10 cellular contexts compared by ENCODE assay signal in genomic region chr6:142907544-142907943, GRCh38. TPM values are rescaled to one million over a fixed set of nuclear protein-coding genes. Genes with fewer than 3 reads are reported as not detected.
DNase-seq lines count a peak whose midpoint lies in the region; ATAC-seq and TF ChIP-seq lines count a peak whose summit lies in the region.
"Had no signal": no experiment of that assay in that cellular context is flagged by ENCODE, and none has a peak within 500 bp of the region (broad histone marks: within the 10 kb centered on the region; RNA-seq: fewer than 3 reads in every experiment).

No MANE protein-coding gene starts in this region.

- intact Hi-C loops in natural killer cell (cut with micrococcal nuclease) (no loop called here), posterior vena cava (cut with DNase I) (no loop called here)

- H3K27me3 Mint-ChIP-seq in T-helper 2 cell treated with Interferon-gamma antibody and Interleukin-4, amounts not matched to agents 5 μg/mL and 100 μg/mL, for 36 hours (ENCODE audit: low read depth), result no peaks in the 10 kb centered on the region
- H3K27me3 Mint-ChIP-seq in natural killer cell (ENCODE audit: low read depth in 2 of 2), result no peaks in the 10 kb centered on the region

- ATAC-seq in GM19372 (IDR thresholded peaks at IDR 0.05; ENCODE audit: low read depth, unreplicated experiment) (peak; percentile 17), HG02938 (IDR thresholded peaks at IDR 0.05; ENCODE audit: unreplicated experiment) (peak; percentile 26), natural killer cell (peak in 1 of 3 donors; percentile 32), GM18520 (IDR thresholded peaks at IDR 0.05; ENCODE audit: unreplicated experiment) (no peak)

- H3K4me1 Mint-ChIP-seq in T-helper 2 cell treated with Interferon-gamma antibody and Interleukin-4, amounts not matched to agents 5 μg/mL and 100 μg/mL, for 36 hours (ENCODE audit: low read depth), result peaks cover 60% of the 10 kb centered on the region
- H3K4me1 Mint-ChIP-seq in natural killer cell, result peaks cover 40 to 42% of the 10 kb centered on the region in 2 donors

- DNase-seq in T-helper 2 cell treated with Interferon-gamma antibody and Interleukin-4, amounts not matched to agents 5 μg/mL and 100 μg/mL, for 36 hours (ENCODE audit: low spot score), result no peak
- DNase-seq in natural killer cell (no peak), OCI-M2 (lab: John Stamatoyannopoulos, UW; ENCODE audit: unreplicated experiment) (no peak), kidney tubule cell (ENCODE audit: low spot score) (no peak), posterior vena cava (ENCODE audit: low spot score) (no peak)
- DNase-seq: dorsolateral prefrontal cortex, NCI-H2171 treated with DMSO at 0.1 percent for 48 hours had no signal

- H3K9me3 Mint-ChIP-seq in T-helper 2 cell treated with Interferon-gamma antibody and Interleukin-4, amounts not matched to agents 5 μg/mL and 100 μg/mL, for 36 hours, result peaks cover 6% of the 10 kb centered on the region
- no peaks in the 10 kb centered on the region for H3K9me3 Mint-ChIP-seq in natural killer cell

- no peak for TF ChIP-seq CTCF in natural killer cell (IDR thresholded peaks at IDR 0.05)

- peak overlapping the region; percentile 85 for H3K27ac Mint-ChIP-seq in T-helper 2 cell treated with Interferon-gamma antibody and Interleukin-4, amounts not matched to agents 5 μg/mL and 100 μg/mL, for 36 hours
- H3K27ac Mint-ChIP-seq in natural killer cell, result peak overlapping the region; percentile 86 to 91

- peak overlapping the region; percentile 81 for H3K4me3 Mint-ChIP-seq in T-helper 2 cell treated with Interferon-gamma antibody and Interleukin-4, amounts not matched to agents 5 μg/mL and 100 μg/mL, for 36 hours
- peak overlapping the region; percentile 82 for H3K4me3 Mint-ChIP-seq in natural killer cell

- H3K36me3 Mint-ChIP-seq in T-helper 2 cell treated with Interferon-gamma antibody and Interleukin-4, amounts not matched to agents 5 μg/mL and 100 μg/mL, for 36 hours (ENCODE audit: low read depth), result peaks cover 13% of the 10 kb centered on the region
- no peaks in the 10 kb centered on the region for H3K36me3 Mint-ChIP-seq in natural killer cell

RNA-seq across cellular contexts. Expression of gene HIVEP2, which starts 37.4 kb away (rescaled TPM):
- total RNA-seq in natural killer cell, result 10 to 100 TPM; 14.6 to 21.6 (median 18.7) TPM
- total RNA-seq in posterior vena cava, result 10 to 100 TPM; 28.4 to 30.8 TPM
